ENCODE assay signal across 8 cellular contexts in the genomic region with DNA sequence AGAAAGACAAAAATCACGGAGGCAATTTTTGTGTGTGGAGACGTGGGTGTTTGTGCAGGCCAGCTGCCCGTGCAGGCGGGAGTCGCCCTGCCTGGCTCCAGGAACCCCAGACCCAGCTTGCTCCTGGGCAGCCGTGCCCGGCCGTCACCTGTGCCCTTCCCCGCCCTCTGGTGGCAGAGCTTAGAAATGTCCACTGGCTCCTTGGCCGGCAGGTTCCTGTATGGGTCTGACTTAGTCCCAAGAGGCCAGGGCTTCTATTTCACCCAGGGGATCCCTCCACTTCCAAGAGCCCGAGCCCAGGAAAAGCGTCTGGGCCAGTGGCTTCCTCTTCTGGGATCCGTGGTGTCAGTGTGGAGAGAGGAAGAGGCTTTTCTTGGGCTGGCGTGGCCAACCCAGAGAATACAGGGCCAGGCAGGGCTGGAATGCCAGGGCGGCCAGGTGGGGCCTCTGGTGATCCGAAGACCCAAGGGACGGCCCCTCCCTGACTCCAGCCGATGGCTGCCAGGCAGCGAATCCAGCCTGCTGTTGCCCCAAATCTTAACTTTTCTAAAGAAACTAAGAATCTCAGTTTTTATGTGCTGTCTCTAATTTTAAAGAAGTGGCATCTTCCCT.
DNase-seq lines count a peak whose midpoint lies in the region; ATAC-seq and TF ChIP-seq lines count a peak whose summit lies in the region.

No MANE protein-coding gene starts in this region.

- no peaks in the 10 kb centered on the region for H3K9me2 ChIP-seq in PC-9 (ENCODE audit: insufficient read depth)

- peak; percentile 51 for DNase-seq in activated CD4-positive, alpha-beta T cell treated with anti-CD3 and anti-CD28 coated beads for 48 hours
- no peak for DNase-seq in activated CD4-positive, alpha-beta T cell treated with anti-CD3 and anti-CD28 coated beads for 1 hour
- DNase-seq in PC-9 (peak in 1 of 2 experiments; percentile 24), cardiac septum (ENCODE audit: low spot score) (peak; percentile 78), foreskin keratinocyte (no peak), sigmoid colon (no peak)
- DNase-seq in stimulated activated CD4-positive, alpha-beta T cell treated with anti-CD3 and anti-CD28 coated beads, Interleukin-1b, Interleukin-23, amount 100 ng/mL, for 48 hours = peak; percentile 6

- no peaks in the 10 kb centered on the region for H3K4me1 ChIP-seq in PC-9 (replicated peaks; ENCODE audit: insufficient read depth)
- no peaks in the 10 kb centered on the region for H3K4me1 ChIP-seq in foreskin keratinocyte
- no peaks in the 10 kb centered on the region for H3K4me1 ChIP-seq in sigmoid colon

- H4K20me1 ChIP-seq in PC-9 (ENCODE audit: insufficient read depth) = no peaks in the 10 kb centered on the region

- TF ChIP-seq EP300 in sigmoid colon (IDR thresholded peaks at IDR 0.05) = no peak

- no TSS peak for BruUV-seq in PC-9 (replicated peaks; lab: Mats Ljungman, UMichigan)

- peak; percentile 53 for ATAC-seq in HG02763 (IDR thresholded peaks at IDR 0.05; ENCODE audit: unreplicated experiment)
- no peak for ATAC-seq in foreskin keratinocyte

- no peak overlapping the region for H3K27ac ChIP-seq in PC-9
- no peak overlapping the region for H3K27ac ChIP-seq in foreskin keratinocyte
- H3K27ac ChIP-seq in sigmoid colon = peak overlapping the region in 2 of 4 donors; percentile 38 to 42

- H3K9me3 ChIP-seq in PC-9 (ENCODE audit: insufficient read depth, low read depth) (no peaks in the 10 kb centered on the region), sigmoid colon (no peaks in the 10 kb centered on the region)

- no peak for TF ChIP-seq POLR2A in sigmoid colon (IDR thresholded peaks at IDR 0.05)

- H3K4me2 ChIP-seq in PC-9 = no peak overlapping the region

- intact Hi-C loops in PC-9 (cut with micrococcal nuclease; ENCODE audit: unreplicated experiment) = no loop called here
- intact Hi-C loops in cardiac septum (cut with DNase I) = no loop called here
- intact Hi-C loops in sigmoid colon (cut with DNase I) = no loop called here

- H3K27me3 ChIP-seq in PC-9 (ENCODE audit: insufficient read depth, low read depth) (peaks cover 42% of the 10 kb centered on the region; the same call in 1 of the 2 replicates), foreskin keratinocyte (no peaks in the 10 kb centered on the region), sigmoid colon (peaks cover 0 to 16% (median 0%) of the 10 kb centered on the region in 3 donors)

- H3K4me3 ChIP-seq in PC-9 = no peak overlapping the region
- H3K4me3 ChIP-seq in sigmoid colon = no peak overlapping the region

- H2AFZ ChIP-seq in PC-9 = no peak overlapping the region

- 25 to 28% methylated on average over 19 of the region's 19 CpGs for WGBS in sigmoid colon, 2 donors

- no peaks in the 10 kb centered on the region for H3K79me2 ChIP-seq in PC-9 (ENCODE audit: low read depth)

- TF ChIP-seq CTCF in PC-9 (conservative IDR thresholded peaks at IDR 0.05) (peak; percentile 65), foreskin keratinocyte (conservative IDR thresholded peaks at IDR 0.05) (no peak), sigmoid colon (IDR thresholded peaks at IDR 0.05) (no peak)

- H3F3A ChIP-seq in PC-9 (ENCODE audit: insufficient read depth, low read depth) = no peaks in the 10 kb centered on the region

- H3K36me3 ChIP-seq in PC-9 (ENCODE audit: low read depth) = no peaks in the 10 kb centered on the region
- H3K36me3 ChIP-seq in sigmoid colon = no peaks in the 10 kb centered on the region

- POLR2A ChIA-PET in PC-9 (lab: Charles Lee; ENCODE audit: unreplicated experiment) = no interaction called here

- CTCF ChIA-PET in PC-9 (lab: Charles Lee) = interaction anchor here (0.8 kb wide), 1 partner anchor 128 kb away, joined by 7 read pairs; no protein-coding TSS in a partner anchor

Comparison
In these comparisons a context has a peak if more than half of its experiments do, and no peak if none do; other contexts are left out.
1. DNase-seq: peak in activated CD4-positive, alpha-beta T cell treated with anti-CD3 and anti-CD28 coated beads for 48 hours (single experiment), cardiac septum (single experiment) and stimulated activated CD4-positive, alpha-beta T cell treated with anti-CD3 and anti-CD28 coated beads, Interleukin-1b, Interleukin-23, amount 100 ng/mL, for 48 hours (single experiment); none in activated CD4-positive, alpha-beta T cell treated with anti-CD3 and anti-CD28 coated beads for 1 hour (single experiment), foreskin keratinocyte (0 of 2) and sigmoid colon (single experiment).